Comparison of ENCODE assay signal across 31 cellular contexts in genomic region chr19:34539396-34539795, GRCh38.
"Had no signal": no experiment of that assay in that cellular context is flagged by ENCODE, and none has a peak within 500 bp of the region (broad histone marks: within the 10 kb centered on the region; RNA-seq: fewer than 3 reads in every experiment).

No MANE protein-coding gene starts in this region.

- ATAC-seq: activated CD4-positive, CD25-positive, alpha-beta regulatory T cell treated with anti-CD3 and anti-CD28 coated beads, Interleukin-2, amount 50 U/mL, for 24 hours; activated CD8-positive, alpha-beta memory T cell treated with anti-CD3 and anti-CD28 coated beads, Interleukin-2, amount 10 ng/mL, durations not matched to agents 7 days and 5 days; activated CD8-positive, alpha-beta T cell treated with anti-CD3 and anti-CD28 coated beads, Interleukin-2, amount 10 ng/mL, durations not matched to agents 7 days and 5 days; activated naive CD8-positive, alpha-beta T cell treated with anti-CD3 and anti-CD28 coated beads, Interleukin-2, amount 50 U/mL, for 24 hours; body of pancreas; foreskin keratinocyte; gastrocnemius medialis; heart right ventricle; T-helper 17 cell had no signal

- DNase-seq: activated B cell treated with CpG ODN at 0.5 μM for 24 hours; activated CD4-positive, alpha-beta memory T cell treated with anti-CD3 and anti-CD28 coated beads for 36 hours; activated CD4-positive, alpha-beta T cell treated with anti-CD3 and anti-CD28 coated beads for 48 hours; activated CD4-positive, alpha-beta T cell treated with anti-CD3 and anti-CD28 coated beads, Interleukin-2, amount 50 U/mL, for 1 hour; activated CD8-positive, alpha-beta memory T cell treated with anti-CD3 and anti-CD28 coated beads, Interleukin-2, amount 10 ng/mL, durations not matched to agents 7 days and 5 days; activated CD8-positive, alpha-beta memory T cell treated with anti-CD3 and anti-CD28 coated beads, Interleukin-2, amount 50 U/mL, for 4 hours; activated CD8-positive, alpha-beta T cell treated with anti-CD3 and anti-CD28 coated beads, Interleukin-2, amount 10 ng/mL, durations not matched to agents 7 days and 5 days; activated effector memory CD4-positive, alpha-beta T cell treated with anti-CD3 and anti-CD28 coated beads, Interleukin-2, amount 50 U/mL, for 16 hours; activated naive CD4-positive, alpha-beta T cell treated with anti-CD3 and anti-CD28 coated beads for 36 hours; activated naive CD8-positive, alpha-beta T cell treated with anti-CD3 and anti-CD28 coated beads for 36 hours; activated naive CD8-positive, alpha-beta T cell treated with anti-CD3 and anti-CD28 coated beads, Interleukin-2, amount 50 U/mL, for 24 hours; activated T-cell treated with anti-CD3 and anti-CD28 coated beads, Interleukin-2, amount 50 U/mL, for 1 hour; activated T-cell treated with anti-CD3 and anti-CD28 coated beads, Interleukin-2, amount 50 U/mL, for 48 hours; adrenal gland; amygdala; aorta; body of pancreas; caudate nucleus; cortex of kidney; dorsolateral prefrontal cortex; effector memory CD4-positive, alpha-beta T cell; endodermal cell; erythroblast; foreskin keratinocyte; gastrocnemius medialis; heart right ventricle; T-helper 1 cell; T-helper 17 cell; T1000; WERI-Rb-1 had no signal
